18 cellular contexts compared by ENCODE assay signal in the genomic region with DNA sequence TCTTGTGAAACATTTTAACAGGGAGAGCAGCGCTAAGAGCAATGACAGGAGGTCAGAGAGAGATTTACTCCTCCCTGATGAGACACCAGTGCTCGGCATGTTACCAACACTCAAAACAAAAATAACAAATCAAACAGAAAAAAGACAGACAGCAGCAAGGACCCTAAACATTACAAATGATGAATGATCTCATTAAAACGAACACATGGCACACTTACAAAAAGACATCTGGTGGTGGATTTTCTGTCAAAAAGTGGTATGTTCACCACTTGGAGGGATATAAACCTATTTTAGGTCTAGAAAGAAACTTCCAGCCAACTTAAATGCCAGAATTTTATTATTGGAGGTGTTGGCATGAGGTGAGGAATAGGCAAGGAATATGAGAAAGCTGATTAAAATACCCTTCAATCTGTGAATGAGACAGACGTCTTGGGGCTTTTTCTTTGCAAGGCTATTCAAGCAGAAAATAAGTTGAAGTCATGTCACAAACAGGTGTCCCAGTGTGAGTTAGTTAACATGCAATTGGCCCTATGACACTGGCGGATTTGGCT.
DNase-seq lines count a peak whose midpoint lies in the region; ATAC-seq and TF ChIP-seq lines count a peak whose summit lies in the region.
"Had no signal": no experiment of that assay in that cellular context is flagged by ENCODE, and none has a peak within 500 bp of the region (broad histone marks: within the 10 kb centered on the region; RNA-seq: fewer than 3 reads in every experiment).

No MANE protein-coding gene starts in this region.

- POLR2A ChIA-PET in PC-3 (lab: Charles Lee; ENCODE audit: unreplicated experiment): no interaction called here

- H3K36me3 ChIP-seq in right atrium auricular region (no peaks in the 10 kb centered on the region), skeletal muscle tissue (ENCODE audit: control insufficient read depth in 3 of 3, insufficient read depth in 3 of 3, low read length in 3 of 3) (no peaks in the 10 kb centered on the region), PC-3 (ENCODE audit: low read depth, low read length) (no peaks in the 10 kb centered on the region)
- H3K36me3 ChIP-seq: heart left ventricle, pancreas had no signal

- no peaks in the 10 kb centered on the region for H3F3A ChIP-seq in PC-3 (ENCODE audit: low read length, unreplicated experiment)

- no TSS peak for BruUV-seq in PC-3 (replicated peaks; lab: Mats Ljungman, UMichigan)

- peak overlapping the region in 1 of 2 donors; percentile 43 for H3K27ac ChIP-seq in right atrium auricular region
- no peak overlapping the region for H3K27ac ChIP-seq in skeletal muscle tissue (ENCODE audit: low read depth, low read length)
- no peak overlapping the region for H3K27ac ChIP-seq in PC-3 (ENCODE audit: low read length)
- H3K27ac ChIP-seq: heart left ventricle, pancreas had no signal

- no peak overlapping the region for H2AFZ ChIP-seq in PC-3 (ENCODE audit: low read length)

- no peak overlapping the region for H3K4me3 ChIP-seq in right atrium auricular region
- H3K4me3 ChIP-seq in fibroblast of the aortic adventitia (ENCODE audit: low read depth, low read length): no peak overlapping the region
- no peak overlapping the region for H3K4me3 ChIP-seq in skeletal muscle tissue (ENCODE audit: low read length in 3 of 3)
- no peak overlapping the region for H3K4me3 ChIP-seq in PC-3 (ENCODE audit: low read length)
- H3K4me3 ChIP-seq: heart left ventricle, lung, pancreas had no signal

- no peak overlapping the region for H3K4me2 ChIP-seq in PC-3 (ENCODE audit: low read length)

- peak overlapping the region in 2 of 3 donors; percentile 17 to 57 for H3K9ac ChIP-seq in skeletal muscle tissue (ENCODE audit: low read depth in 1 of 3, low read length in 3 of 3)
- H3K9ac ChIP-seq in PC-3 (ENCODE audit: low read length): no peak overlapping the region

- H3K79me2 ChIP-seq in PC-3 (ENCODE audit: low read length): no peaks in the 10 kb centered on the region

- H3K4me1 ChIP-seq in right atrium auricular region (peaks cover 0 to 15% of the 10 kb centered on the region in 2 donors), skeletal muscle tissue (ENCODE audit: control insufficient read depth in 3 of 3, insufficient read depth in 3 of 3, low read length in 3 of 3) (peaks cover 0 to 5% (median 4%) of the 10 kb centered on the region in 3 donors), PC-3 (ENCODE audit: insufficient read depth, low read length) (no peaks in the 10 kb centered on the region)
- H3K4me1 ChIP-seq: pancreas had no signal

- ATAC-seq in Right ventricle myocardium superior (ENCODE audit: poor library complexity): peak; percentile 42
- ATAC-seq in PC-3: no peak
- ATAC-seq in HG02973 (IDR thresholded peaks at IDR 0.05; ENCODE audit: unreplicated experiment): no peak
- no peak for ATAC-seq in GM18873 (IDR thresholded peaks at IDR 0.05; ENCODE audit: low FRiP score, unreplicated experiment)
- ATAC-seq: pancreas; stimulated activated effector memory CD8-positive, alpha-beta T cell treated with anti-CD3 and anti-CD28 coated beads, Interleukin-12 subunit alpha, Interleukin-12 subunit beta, amount 100 ng/mL, for 72 hours had no signal

- intact Hi-C loops in Right ventricle myocardium superior (cut with DNase I): no loop called here
- intact Hi-C loops in PC-3 (cut with micrococcal nuclease): no loop called here

- CTCF ChIA-PET in PC-3 (lab: Charles Lee): no interaction called here

- no peaks in the 10 kb centered on the region for H3K27me3 ChIP-seq in right atrium auricular region
- no peaks in the 10 kb centered on the region for H3K27me3 ChIP-seq in skeletal muscle tissue (ENCODE audit: control insufficient read depth in 3 of 3, insufficient read depth in 3 of 3, low read length in 3 of 3)
- H3K27me3 ChIP-seq in PC-3 (ENCODE audit: low read length): no peaks in the 10 kb centered on the region
- H3K27me3 ChIP-seq: heart left ventricle, pancreas had no signal

- no peaks in the 10 kb centered on the region for H3K9me3 ChIP-seq in right atrium auricular region
- H3K9me3 ChIP-seq in skeletal muscle tissue (ENCODE audit: control insufficient read depth in 3 of 3, low read length in 3 of 3): no peaks in the 10 kb centered on the region
- no peaks in the 10 kb centered on the region for H3K9me3 ChIP-seq in PC-3 (ENCODE audit: low read length)
- H3K9me3 ChIP-seq: heart left ventricle, pancreas had no signal

- TF ChIP-seq CTCF in right atrium auricular region (IDR thresholded peaks at IDR 0.05): no peak
- TF ChIP-seq CTCF in fibroblast of the aortic adventitia (IDR thresholded peaks at IDR 0.05; ENCODE audit: insufficient read depth, low read length): no peak
- TF ChIP-seq CTCF in PC-3 (conservative IDR thresholded peaks at IDR 0.05; ENCODE audit: low read depth, low read length): no peak

- no peaks in the 10 kb centered on the region; the same call in 1 of the 2 replicates for H3K9me2 ChIP-seq in PC-3 (replicated peaks; ENCODE audit: low read length)

- no peaks in the 10 kb centered on the region for H4K20me1 ChIP-seq in PC-3 (ENCODE audit: low read length)

- DNase-seq in Right ventricle myocardium superior (no peak), right atrium auricular region (ENCODE audit: low spot score) (no peak), NCI-H524 treated with DMSO at 0.1 percent for 48 hours (lab: John Stamatoyannopoulos, UW) (peak; percentile 83), fibroblast of the aortic adventitia (ENCODE audit: low read depth) (peak; percentile 19), PC-3 (no peak)
- DNase-seq: activated CD4-positive, alpha-beta T cell treated with anti-CD3 and anti-CD28 coated beads for 48 hours; DMS153; effector CD8-positive, alpha-beta T cell; heart left ventricle; NCI-H1436 treated with DMSO at 0.1 percent for 48 hours; pancreas; stimulated activated CD4-positive, alpha-beta T cell treated with anti-CD3 and anti-CD28 coated beads, Interleukin-1b, Interleukin-23, amount 100 ng/mL, for 48 hours; T-helper 2 cell had no signal

Comparison
In these comparisons a context has a peak if more than half of its experiments do, and no peak if none do; other contexts are left out.
1. DNase-seq: peak in NCI-H524 treated with DMSO at 0.1 percent for 48 hours (single experiment) and fibroblast of the aortic adventitia (single experiment); none in Right ventricle myocardium superior (single experiment), right atrium auricular region (single experiment) and PC-3 (single experiment).